In the genomic region with DNA sequence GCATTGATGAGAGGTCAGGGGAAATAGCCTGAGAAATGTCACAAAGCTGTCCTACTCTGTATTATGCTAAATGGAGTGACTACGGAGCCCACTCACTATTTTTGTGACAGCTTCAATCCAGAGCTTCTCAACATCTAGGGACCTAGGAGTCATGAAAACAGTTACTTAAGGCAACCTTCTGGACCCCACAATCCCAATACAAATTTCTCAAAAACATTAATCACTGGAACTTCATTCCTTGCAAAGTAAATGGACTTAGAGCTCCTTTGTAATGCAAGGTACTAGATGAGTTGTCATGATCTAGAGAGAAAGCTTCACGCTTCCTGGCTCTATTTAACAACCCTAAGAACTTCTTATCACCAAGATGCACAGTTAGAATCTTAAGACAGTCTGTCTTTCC, we compare ENCODE assay signal across 15 cellular contexts. TPM values are rescaled to one million over a fixed set of nuclear protein-coding genes. Genes with fewer than 3 reads are reported as not detected.
A peak's percentile ranks its signal among the peaks of the same experiment; 100 is the strongest.
DNase-seq lines count a peak whose midpoint lies in the region; ATAC-seq and TF ChIP-seq lines count a peak whose summit lies in the region.
"Had no signal": no experiment of that assay in that cellular context is flagged by ENCODE, and none has a peak within 500 bp of the region (broad histone marks: within the 10 kb centered on the region; RNA-seq: fewer than 3 reads in every experiment).

No MANE protein-coding gene starts in this region.

- no peak for ATAC-seq in GM18858 (IDR thresholded peaks at IDR 0.05; ENCODE audit: unreplicated experiment)

- no peak overlapping the region for H2AFZ ChIP-seq in Loucy (ENCODE audit: low read length)

- no peaks in the 10 kb centered on the region for H3K36me3 ChIP-seq in Loucy (ENCODE audit: insufficient read depth, low read length)
- H3K36me3 ChIP-seq: esophagus squamous epithelium had no signal

- no peaks in the 10 kb centered on the region for H3K9me2 ChIP-seq in Loucy (replicated peaks; ENCODE audit: low read depth, low read length)

- TF ChIP-seq CTCF in Loucy (conservative IDR thresholded peaks at IDR 0.05; ENCODE audit: low read length) = no peak
- no peak for TF ChIP-seq CTCF in brain (conservative IDR thresholded peaks at IDR 0.05)

- H3K36me3 Mint-ChIP-seq in activated CD4-positive, alpha-beta T cell treated with anti-CD3 and anti-CD28 coated beads, Interleukin-2, amount 10 ng/mL, durations not matched to agents 24 days and 14 days (ENCODE audit: low read depth) = peaks cover 1% of the 10 kb centered on the region
- peaks cover 4% of the 10 kb centered on the region for H3K36me3 Mint-ChIP-seq in brain

- DNase-seq in activated CD4-positive, alpha-beta T cell treated with anti-CD3 and anti-CD28 coated beads, Interleukin-2, amount 10 ng/mL, durations not matched to agents 24 days and 14 days = no peak
- no peak for DNase-seq in activated CD4-positive, alpha-beta T cell treated with anti-CD3 and anti-CD28 coated beads, Interleukin-2, amount 50 U/mL, for 1 hour
- peak; percentile 54 for DNase-seq in pons (ENCODE audit: low spot score)
- no peak for DNase-seq in posterior vena cava (ENCODE audit: low spot score)
- DNase-seq in HEK293T (ENCODE audit: extremely low spot score) = no peak
- DNase-seq: ACHN; activated CD8-positive, alpha-beta memory T cell treated with anti-CD3 and anti-CD28 coated beads, Interleukin-2, amount 50 U/mL, for 4 hours; central memory CD4-positive, alpha-beta T cell; esophagus squamous epithelium; OCI-M1; T-helper 9 cell had no signal

- no peaks in the 10 kb centered on the region for H3K9me3 Mint-ChIP-seq in activated CD4-positive, alpha-beta T cell treated with anti-CD3 and anti-CD28 coated beads, Interleukin-2, amount 10 ng/mL, durations not matched to agents 24 days and 14 days
- no peaks in the 10 kb centered on the region for H3K9me3 Mint-ChIP-seq in brain

- POLR2A ChIA-PET in HEK293T (lab: Yijun Ruan, JAX) = interaction anchor here (0.9 kb wide), 1 partner anchor 8 kb away, joined by 3 read pairs; no protein-coding TSS in a partner anchor

- peaks cover 25% of the 10 kb centered on the region for H3K4me1 Mint-ChIP-seq in activated CD4-positive, alpha-beta T cell treated with anti-CD3 and anti-CD28 coated beads, Interleukin-2, amount 10 ng/mL, durations not matched to agents 24 days and 14 days
- H3K4me1 Mint-ChIP-seq in brain = peaks cover 54% of the 10 kb centered on the region

- no peaks in the 10 kb centered on the region for H3K27me3 ChIP-seq in Loucy (ENCODE audit: insufficient read depth, low read length, poor library complexity, severe bottlenecking)
- H3K27me3 ChIP-seq: esophagus squamous epithelium had no signal

- peak overlapping the region; percentile 88 for H3K4me3 ChIP-seq in Loucy (ENCODE audit: low read length, poor library complexity, severe bottlenecking)

- peaks cover 14% of the 10 kb centered on the region for H4K20me1 ChIP-seq in Loucy (ENCODE audit: insufficient read depth, low read length, poor library complexity, severe bottlenecking)

- peak overlapping the region; percentile 35 for H3K4me3 Mint-ChIP-seq in activated CD4-positive, alpha-beta T cell treated with anti-CD3 and anti-CD28 coated beads, Interleukin-2, amount 10 ng/mL, durations not matched to agents 24 days and 14 days
- H3K4me3 Mint-ChIP-seq in brain = peak overlapping the region; percentile 95 to 98 (median 96)

- H3K9ac ChIP-seq in Loucy (ENCODE audit: low read depth, low read length, poor library complexity, severe bottlenecking) = peak overlapping the region; percentile 76
- H3K9ac ChIP-seq: KMS-11 had no signal

- H3K27ac Mint-ChIP-seq in activated CD4-positive, alpha-beta T cell treated with anti-CD3 and anti-CD28 coated beads, Interleukin-2, amount 10 ng/mL, durations not matched to agents 24 days and 14 days = no peak overlapping the region
- H3K27ac Mint-ChIP-seq in brain = peak overlapping the region; percentile 32 to 100 (median 99)

- peaks cover 53% of the 10 kb centered on the region for H3K4me1 ChIP-seq in Loucy (ENCODE audit: insufficient read depth, low read length, poor library complexity, severe bottlenecking)

- peaks cover 2% of the 10 kb centered on the region; the same call in 1 of the 2 replicates for H3F3A ChIP-seq in Loucy (ENCODE audit: low read depth)

- no peaks in the 10 kb centered on the region for H3K9me3 ChIP-seq in Loucy (ENCODE audit: insufficient read depth, low read depth, low read length)
- H3K9me3 ChIP-seq: esophagus squamous epithelium had no signal

- H3K79me2 ChIP-seq in Loucy (ENCODE audit: insufficient read depth, low read length) = peaks cover 33% of the 10 kb centered on the region

- intact Hi-C loops in activated CD4-positive, alpha-beta T cell treated with anti-CD3 and anti-CD28 coated beads, Interleukin-2, amount 10 ng/mL, durations not matched to agents 24 days and 14 days (cut with micrococcal nuclease) = loop anchor here (5.0 kb wide), 1 partner anchor 304 kb away; no protein-coding TSS in a partner anchor
- intact Hi-C loops in posterior vena cava (cut with DNase I) = no loop called here

- CTCF ChIA-PET in HEK293T (lab: Yijun Ruan, JAX) = interaction anchor here (0.7 kb wide), 1 partner anchor 321 kb away, joined by 4 read pairs; no protein-coding TSS in a partner anchor

- peak overlapping the region; percentile 85 for H3K4me2 ChIP-seq in Loucy (ENCODE audit: low read depth, low read length, poor library complexity, severe bottlenecking)

- H3K27me3 Mint-ChIP-seq in activated CD4-positive, alpha-beta T cell treated with anti-CD3 and anti-CD28 coated beads, Interleukin-2, amount 10 ng/mL, durations not matched to agents 24 days and 14 days = peaks cover 17% of the 10 kb centered on the region
- H3K27me3 Mint-ChIP-seq in brain = peaks cover 20% of the 10 kb centered on the region

TF ChIP-seq in HEK293T, 16 proteins besides CTCF, POLR2A, EP300 and RAD21:
- no peak for TF ChIP-seq BHLHE40 (IDR thresholded peaks at IDR 0.05; ENCODE audit: borderline replicate concordance)
- TF ChIP-seq TARDBP (IDR thresholded peaks at IDR 0.05) = no peak
- no peak for TF ChIP-seq FOXM1 (IDR thresholded peaks at IDR 0.05; ENCODE audit: borderline replicate concordance)
- no peak for TF ChIP-seq L3MBTL2 (conservative IDR thresholded peaks at IDR 0.05)
- no peak for TF ChIP-seq ARNT (IDR thresholded peaks at IDR 0.05)
- no peak for TF ChIP-seq SUZ12 (IDR thresholded peaks at IDR 0.05)
- no peak for TF ChIP-seq ZNF384 (IDR thresholded peaks at IDR 0.05)
- TF ChIP-seq, protein P1, sequence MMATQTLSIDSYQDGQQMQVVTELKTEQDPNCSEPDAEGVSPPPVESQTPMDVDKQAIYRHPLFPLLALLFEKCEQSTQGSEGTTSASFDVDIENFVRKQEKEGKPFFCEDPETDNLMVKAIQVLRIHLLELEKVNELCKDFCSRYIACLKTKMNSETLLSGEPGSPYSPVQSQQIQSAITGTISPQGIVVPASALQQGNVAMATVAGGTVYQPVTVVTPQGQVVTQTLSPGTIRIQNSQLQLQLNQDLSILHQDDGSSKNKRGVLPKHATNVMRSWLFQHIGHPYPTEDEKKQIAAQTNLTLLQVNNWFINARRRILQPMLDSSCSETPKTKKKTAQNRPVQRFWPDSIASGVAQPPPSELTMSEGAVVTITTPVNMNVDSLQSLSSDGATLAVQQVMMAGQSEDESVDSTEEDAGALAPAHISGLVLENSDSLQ (IDR thresholded peaks at IDR 0.05) = no peak
- TF ChIP-seq FOXA1 (IDR thresholded peaks at IDR 0.05) = no peak
- TF ChIP-seq HDGF (IDR thresholded peaks at IDR 0.05; ENCODE audit: borderline replicate concordance) = no peak
- TF ChIP-seq LEF1 (IDR thresholded peaks at IDR 0.05; ENCODE audit: borderline replicate concordance) = no peak
- no peak for TF ChIP-seq ELF4 (IDR thresholded peaks at IDR 0.05)
- no peak for TF ChIP-seq SP1 (IDR thresholded peaks at IDR 0.05)
- TF ChIP-seq NFRKB (IDR thresholded peaks at IDR 0.05) = no peak
- no peak for TF ChIP-seq FOXK2 (IDR thresholded peaks at IDR 0.05)

RNA-seq across cellular contexts. Expression of a gene that starts 2.6 kb away (rescaled TPM):
- 20.8 and 22.1 TPM in 2 replicates for total RNA-seq in activated CD4-positive, alpha-beta T cell treated with anti-CD3 and anti-CD28 coated beads, Interleukin-2, amount 10 ng/mL, durations not matched to agents 24 days and 14 days
- polyA plus RNA-seq in brain (ENCODE audit: insufficient read depth, low read depth, low replicate concordance) = 15.3 TPM
- 10 to 100 TPM; 34.0 to 42.8 TPM for total RNA-seq in posterior vena cava
